Comparison of ENCODE assay signal across 20 cellular contexts in the genomic region with DNA sequence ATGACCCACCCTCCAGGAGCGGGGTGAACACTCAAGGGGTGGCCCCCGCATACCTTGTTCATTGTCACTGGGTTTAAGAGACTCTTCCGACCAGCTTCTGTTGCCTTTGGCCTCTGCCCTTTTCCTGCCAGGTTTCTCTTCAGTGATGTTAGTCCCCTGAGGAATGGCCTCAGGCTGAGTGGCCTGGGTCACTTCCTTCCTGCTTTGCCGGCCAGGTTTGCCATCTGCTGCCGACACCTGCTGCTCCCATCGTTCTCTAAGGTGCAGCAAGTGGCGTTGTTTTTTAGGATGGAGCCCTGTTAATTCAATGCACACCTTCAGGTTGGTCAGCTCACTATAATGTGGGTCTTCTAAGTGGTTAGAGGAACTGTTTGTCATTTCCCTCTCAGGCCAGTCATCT. TPM values are rescaled to one million over a fixed set of nuclear protein-coding genes. Genes with fewer than 3 reads are reported as not detected.
DNase-seq lines count a peak whose midpoint lies in the region; ATAC-seq and TF ChIP-seq lines count a peak whose summit lies in the region.
"Had no signal": no experiment of that assay in that cellular context is flagged by ENCODE, and none has a peak within 500 bp of the region (broad histone marks: within the 10 kb centered on the region; RNA-seq: fewer than 3 reads in every experiment).

No MANE protein-coding gene starts in this region.

- CTCF ChIA-PET in activated CD4-positive, alpha-beta memory T cell treated with anti-CD3 and anti-CD28 coated beads, Interleukin-2, amount 10 ng/mL, durations not matched to agents 7 days and 5 days (lab: Charles Lee) = no interaction called here
- CTCF ChIA-PET in activated CD4-positive, alpha-beta memory T cell treated with anti-CD3 and anti-CD28 coated beads for 36 hours (lab: Charles Lee) = no interaction called here
- CTCF ChIA-PET in CD8-positive, alpha-beta T cell (lab: Charles Lee) = no interaction called here
- CTCF ChIA-PET in T-cell (lab: Charles Lee) = no interaction called here

- no peak overlapping the region for H2BK5ac ChIP-seq in neuronal stem cell (ENCODE audit: low read length)

- no peak overlapping the region for H3K27ac ChIP-seq in CD8-positive, alpha-beta T cell (ENCODE audit: low read depth, low read length)
- H3K27ac ChIP-seq in neuronal stem cell (replicated peaks; ENCODE audit: low read length) = no peak overlapping the region
- H3K27ac ChIP-seq: brain microvascular endothelial cell had no signal

- peak overlapping the region; percentile 21 for H3K9ac ChIP-seq in neuronal stem cell (ENCODE audit: low read depth, low read length, poor library complexity)

- WGBS in neuronal stem cell (ENCODE audit: extremely low coverage in 2 of 2, insufficient read length in 2 of 2, insufficient replicate concordance in 1 of 2), 2 donors = no CpG with 5 or more reads among the region's 7 CpGs

- H3K9me3 ChIP-seq in CD8-positive, alpha-beta T cell (ENCODE audit: low read length) = no peaks in the 10 kb centered on the region
- no peaks in the 10 kb centered on the region for H3K9me3 ChIP-seq in neuronal stem cell (replicated peaks in 1 of 2; ENCODE audit: control insufficient read depth in 2 of 2, insufficient read depth in 1 of 2, low read depth in 1 of 2, low read length in 2 of 2)
- H3K9me3 ChIP-seq: tibial nerve had no signal

- no peak for DNase-seq in activated CD4-positive, alpha-beta memory T cell treated with anti-CD3 and anti-CD28 coated beads, Interleukin-2, amount 10 ng/mL, durations not matched to agents 7 days and 5 days
- DNase-seq in activated CD4-positive, alpha-beta memory T cell treated with anti-CD3 and anti-CD28 coated beads for 36 hours = no peak
- no peak for DNase-seq in CD8-positive, alpha-beta T cell
- DNase-seq in T-cell (no peak), neuronal stem cell (ENCODE audit: low spot score) (no peak), endothelial cell (ENCODE audit: low spot score) (no peak), NCI-H2029 (lab: John Stamatoyannopoulos, UW) (no peak), EL (no peak)
- DNase-seq: activated CD4-positive, alpha-beta T cell treated with anti-CD3 and anti-CD28 coated beads for 36 hours; activated naive CD8-positive, alpha-beta T cell treated with anti-CD3 and anti-CD28 coated beads for 36 hours; brain microvascular endothelial cell; CD4-positive, alpha-beta memory T cell; HCEC 1CT; MV-4-11; natural killer cell; NCI-H748 treated with DMSO at 0.1 percent for 48 hours; stimulated activated CD4-positive, alpha-beta T cell treated with anti-CD3 and anti-CD28 coated beads, Interleukin-1b, Interleukin-23, amount 100 ng/mL, for 48 hours had no signal

- H3K4me3 Mint-ChIP-seq in activated CD4-positive, alpha-beta memory T cell treated with anti-CD3 and anti-CD28 coated beads, Interleukin-2, amount 10 ng/mL, durations not matched to agents 7 days and 5 days = no peak overlapping the region
- no peak overlapping the region for H3K4me3 Mint-ChIP-seq in activated CD4-positive, alpha-beta memory T cell treated with anti-CD3 and anti-CD28 coated beads for 36 hours
- no peak overlapping the region for H3K4me3 Mint-ChIP-seq in CD8-positive, alpha-beta T cell
- H3K4me3 Mint-ChIP-seq in T-cell (no peak overlapping the region), endothelial cell (ENCODE audit: unreplicated experiment) (no peak overlapping the region)
- H3K4me3 Mint-ChIP-seq: activated CD4-positive, alpha-beta T cell treated with anti-CD3 and anti-CD28 coated beads for 36 hours; activated naive CD8-positive, alpha-beta T cell treated with anti-CD3 and anti-CD28 coated beads for 36 hours; natural killer cell; stimulated activated naive CD8-positive, alpha-beta T cell treated with anti-CD3 and anti-CD28 coated beads, Interleukin-15, Interleukin-2, amounts not matched to agents 100 ng/mL and 50 ng/mL, for 24 hours had no signal

- H3K4me3 ChIP-seq in CD8-positive, alpha-beta T cell (ENCODE audit: low read depth, low read length) = no peak overlapping the region
- no peak overlapping the region for H3K4me3 ChIP-seq in neuronal stem cell (ENCODE audit: low read length in 2 of 2)
- H3K4me3 ChIP-seq: tibial nerve had no signal

- H3K79me1 ChIP-seq in neuronal stem cell (ENCODE audit: low read depth, low read length) = peaks cover 1% of the 10 kb centered on the region

- no peaks in the 10 kb centered on the region for H3K9me3 Mint-ChIP-seq in activated CD4-positive, alpha-beta memory T cell treated with anti-CD3 and anti-CD28 coated beads, Interleukin-2, amount 10 ng/mL, durations not matched to agents 7 days and 5 days
- H3K9me3 Mint-ChIP-seq in activated CD4-positive, alpha-beta memory T cell treated with anti-CD3 and anti-CD28 coated beads for 36 hours = no peaks in the 10 kb centered on the region
- H3K9me3 Mint-ChIP-seq in CD8-positive, alpha-beta T cell = no peaks in the 10 kb centered on the region
- H3K9me3 Mint-ChIP-seq in T-cell = no peaks in the 10 kb centered on the region
- H3K9me3 Mint-ChIP-seq in endothelial cell (ENCODE audit: unreplicated experiment) = no peaks in the 10 kb centered on the region
- H3K9me3 Mint-ChIP-seq: activated naive CD8-positive, alpha-beta T cell treated with anti-CD3 and anti-CD28 coated beads for 36 hours; CD4-positive, alpha-beta memory T cell; natural killer cell; stimulated activated naive CD8-positive, alpha-beta T cell treated with anti-CD3 and anti-CD28 coated beads, Interleukin-15, Interleukin-2, amounts not matched to agents 100 ng/mL and 50 ng/mL, for 24 hours had no signal

- TF ChIP-seq CTCF in CD8-positive, alpha-beta T cell (IDR thresholded peaks at IDR 0.05) = no peak
- TF ChIP-seq CTCF in endothelial cell (IDR thresholded peaks at IDR 0.05; ENCODE audit: unreplicated experiment) = no peak

- H3K4me1 Mint-ChIP-seq in activated CD4-positive, alpha-beta memory T cell treated with anti-CD3 and anti-CD28 coated beads, Interleukin-2, amount 10 ng/mL, durations not matched to agents 7 days and 5 days = peaks cover 54% of the 10 kb centered on the region
- peaks cover 43% of the 10 kb centered on the region for H3K4me1 Mint-ChIP-seq in activated CD4-positive, alpha-beta memory T cell treated with anti-CD3 and anti-CD28 coated beads for 36 hours (ENCODE audit: low read depth)
- peaks cover 70% of the 10 kb centered on the region for H3K4me1 Mint-ChIP-seq in CD8-positive, alpha-beta T cell (ENCODE audit: low read depth)
- H3K4me1 Mint-ChIP-seq in T-cell (peaks cover 56 to 62% (median 58%) of the 10 kb centered on the region in 3 donors), endothelial cell (ENCODE audit: unreplicated experiment) (peaks cover 22% of the 10 kb centered on the region)

- H3K14ac ChIP-seq in neuronal stem cell (ENCODE audit: low read length) = no peak overlapping the region

- H3K18ac ChIP-seq in neuronal stem cell (ENCODE audit: low read length) = no peak overlapping the region

- H2AK5ac ChIP-seq in neuronal stem cell (ENCODE audit: low read depth, low read length) = no peak overlapping the region

- H3K23ac ChIP-seq in neuronal stem cell (ENCODE audit: low read depth, low read length, poor library complexity) = no peak overlapping the region

- peaks cover 65% of the 10 kb centered on the region for H3K36me3 Mint-ChIP-seq in activated CD4-positive, alpha-beta memory T cell treated with anti-CD3 and anti-CD28 coated beads, Interleukin-2, amount 10 ng/mL, durations not matched to agents 7 days and 5 days (ENCODE audit: low read depth)
- H3K36me3 Mint-ChIP-seq in activated CD4-positive, alpha-beta memory T cell treated with anti-CD3 and anti-CD28 coated beads for 36 hours = peaks cover 41% of the 10 kb centered on the region
- H3K36me3 Mint-ChIP-seq in CD8-positive, alpha-beta T cell = peaks cover 58% of the 10 kb centered on the region
- H3K36me3 Mint-ChIP-seq in T-cell = peaks cover 22% of the 10 kb centered on the region
- H3K36me3 Mint-ChIP-seq in endothelial cell (ENCODE audit: low read depth, unreplicated experiment) = peaks cover 13% of the 10 kb centered on the region
- H3K36me3 Mint-ChIP-seq: natural killer cell had no signal

- no peak overlapping the region for H4K91ac ChIP-seq in neuronal stem cell (ENCODE audit: low read depth, low read length, poor library complexity)

- no peak overlapping the region for H3K4ac ChIP-seq in neuronal stem cell (ENCODE audit: low read length)

- H3K27ac Mint-ChIP-seq in activated CD4-positive, alpha-beta memory T cell treated with anti-CD3 and anti-CD28 coated beads, Interleukin-2, amount 10 ng/mL, durations not matched to agents 7 days and 5 days = peak overlapping the region; percentile 49
- H3K27ac Mint-ChIP-seq in activated CD4-positive, alpha-beta memory T cell treated with anti-CD3 and anti-CD28 coated beads for 36 hours = no peak overlapping the region
- H3K27ac Mint-ChIP-seq in CD8-positive, alpha-beta T cell = peak overlapping the region; percentile 4
- peak overlapping the region; percentile 55 to 60 for H3K27ac Mint-ChIP-seq in T-cell
- H3K27ac Mint-ChIP-seq in endothelial cell (ENCODE audit: unreplicated experiment) = no peak overlapping the region
- H3K27ac Mint-ChIP-seq: activated CD4-positive, alpha-beta T cell treated with anti-CD3 and anti-CD28 coated beads for 36 hours; activated naive CD8-positive, alpha-beta T cell treated with anti-CD3 and anti-CD28 coated beads for 36 hours; natural killer cell; stimulated activated naive CD8-positive, alpha-beta T cell treated with anti-CD3 and anti-CD28 coated beads, Interleukin-15, Interleukin-2, amounts not matched to agents 100 ng/mL and 50 ng/mL, for 24 hours had no signal

- no peak overlapping the region for H2BK120ac ChIP-seq in neuronal stem cell (ENCODE audit: low read depth, low read length)

- no peak overlapping the region for H2BK12ac ChIP-seq in neuronal stem cell (ENCODE audit: low read length)

- intact Hi-C loops in activated CD4-positive, alpha-beta memory T cell treated with anti-CD3 and anti-CD28 coated beads for 36 hours (cut with micrococcal nuclease) = no loop called here
- intact Hi-C loops in CD8-positive, alpha-beta T cell (cut with DNase I, micrococcal nuclease) = loop anchor here (5.0 to 10.0 kb wide), 5 partner anchors 34 to 329 kb away; a partner anchor contains a TSS

- POLR2A ChIA-PET in activated CD4-positive, alpha-beta memory T cell treated with anti-CD3 and anti-CD28 coated beads, Interleukin-2, amount 10 ng/mL, durations not matched to agents 7 days and 5 days (lab: Charles Lee) = no interaction called here
- POLR2A ChIA-PET in activated CD4-positive, alpha-beta memory T cell treated with anti-CD3 and anti-CD28 coated beads for 36 hours (lab: Charles Lee) = interaction anchor here (0.7 kb wide), 1 partner anchor 338 kb away, joined by 3 read pairs; no protein-coding TSS in a partner anchor
- POLR2A ChIA-PET in CD8-positive, alpha-beta T cell (lab: Charles Lee) = no interaction called here
- POLR2A ChIA-PET in T-cell (lab: Charles Lee) = no interaction called here

- H2BK15ac ChIP-seq in neuronal stem cell (ENCODE audit: low read length) = no peak overlapping the region

- H3K36me3 ChIP-seq in CD8-positive, alpha-beta T cell (ENCODE audit: insufficient read depth, low read length) = peaks cover 9% of the 10 kb centered on the region
- peaks cover 7 to 96% of the 10 kb centered on the region in 2 donors for H3K36me3 ChIP-seq in neuronal stem cell (replicated peaks in 1 of 2; ENCODE audit: control insufficient read depth in 2 of 2, insufficient read depth in 2 of 2, low read length in 2 of 2)
- H3K36me3 ChIP-seq: brain microvascular endothelial cell had no signal

- no peaks in the 10 kb centered on the region for H3K27me3 ChIP-seq in CD8-positive, alpha-beta T cell (ENCODE audit: insufficient read depth, low read length)
- peaks cover 0 to 6% (median 0%) of the 10 kb centered on the region in 3 experiments for H3K27me3 ChIP-seq in neuronal stem cell (ENCODE audit: control insufficient read depth in 3 of 3, insufficient read depth in 3 of 3, low read depth in 1 of 3, low read length in 3 of 3)
- H3K27me3 ChIP-seq: brain microvascular endothelial cell, tibial nerve had no signal

- no peaks in the 10 kb centered on the region for H3K27me3 Mint-ChIP-seq in activated CD4-positive, alpha-beta memory T cell treated with anti-CD3 and anti-CD28 coated beads, Interleukin-2, amount 10 ng/mL, durations not matched to agents 7 days and 5 days
- no peaks in the 10 kb centered on the region for H3K27me3 Mint-ChIP-seq in activated CD4-positive, alpha-beta memory T cell treated with anti-CD3 and anti-CD28 coated beads for 36 hours
- H3K27me3 Mint-ChIP-seq in CD8-positive, alpha-beta T cell (ENCODE audit: low read depth) = no peaks in the 10 kb centered on the region
- H3K27me3 Mint-ChIP-seq in T-cell (peaks cover 0 to 6% of the 10 kb centered on the region in 2 donors), endothelial cell (ENCODE audit: unreplicated experiment) (peaks cover 4% of the 10 kb centered on the region)
- H3K27me3 Mint-ChIP-seq: activated CD4-positive, alpha-beta T cell treated with anti-CD3 and anti-CD28 coated beads for 36 hours; activated naive CD8-positive, alpha-beta T cell treated with anti-CD3 and anti-CD28 coated beads for 36 hours; CD4-positive, alpha-beta memory T cell; stimulated activated naive CD8-positive, alpha-beta T cell treated with anti-CD3 and anti-CD28 coated beads, Interleukin-15, Interleukin-2, amounts not matched to agents 100 ng/mL and 50 ng/mL, for 24 hours had no signal

- no peak overlapping the region for H3K4me2 ChIP-seq in neuronal stem cell (ENCODE audit: insufficient read depth, low read length, poor library complexity, severe bottlenecking)

- no peak overlapping the region for H2AFZ ChIP-seq in neuronal stem cell (ENCODE audit: low read length)

- H4K8ac ChIP-seq in neuronal stem cell (ENCODE audit: low read depth, low read length) = no peak overlapping the region

- ATAC-seq in CD8-positive, alpha-beta T cell = no peak
- ATAC-seq in T-cell (replicated peaks in 1 of 4) = no peak
- ATAC-seq: activated CD4-positive, alpha-beta T cell treated with anti-CD3 and anti-CD28 coated beads for 36 hours; left lobe of liver; natural killer cell had no signal

- H3K4me1 ChIP-seq in CD8-positive, alpha-beta T cell (ENCODE audit: insufficient read depth, low read length) = peaks cover 63% of the 10 kb centered on the region
- peaks cover 0 to 3% of the 10 kb centered on the region in 2 donors for H3K4me1 ChIP-seq in neuronal stem cell (ENCODE audit: control insufficient read depth in 2 of 2, insufficient read depth in 1 of 2, low read depth in 1 of 2, low read length in 2 of 2)

RNA-seq across cellular contexts. Expression of a gene that starts 34.2 kb away (rescaled TPM):
- 10 to 100 TPM; 46.6 to 46.8 TPM for total RNA-seq in activated CD4-positive, alpha-beta memory T cell treated with anti-CD3 and anti-CD28 coated beads, Interleukin-2, amount 10 ng/mL, durations not matched to agents 7 days and 5 days
- 10 to 100 TPM; 33.7 to 35.0 TPM for total RNA-seq in activated CD4-positive, alpha-beta memory T cell treated with anti-CD3 and anti-CD28 coated beads for 36 hours
- 10 to 100 TPM; 35.5 to 38.5 TPM for total RNA-seq in CD8-positive, alpha-beta T cell
- 10 to 100 TPM; 24.4 to 49.2 (median 42.2) TPM for total RNA-seq in T-cell
- 5.4 TPM for polyA plus RNA-seq in neuronal stem cell (2013, experiment 1 of 2)
- 5.2 TPM for polyA plus RNA-seq in neuronal stem cell (2013, experiment 2 of 2)
- 34.5 TPM for total RNA-seq in endothelial cell (ENCODE audit: unreplicated experiment)

Comparison
In these comparisons a context has a peak if more than half of its experiments do, and no peak if none do; other contexts are left out.
1. H3K27ac Mint-ChIP-seq: peak in activated CD4-positive, alpha-beta memory T cell treated with anti-CD3 and anti-CD28 coated beads, Interleukin-2, amount 10 ng/mL, durations not matched to agents 7 days and 5 days (single experiment), CD8-positive, alpha-beta T cell (single experiment) and T-cell (2 of 2); none in activated CD4-positive, alpha-beta memory T cell treated with anti-CD3 and anti-CD28 coated beads for 36 hours (single experiment) and endothelial cell (single experiment).